Comparison of ENCODE assay signal across 29 cellular contexts in the genomic region with DNA sequence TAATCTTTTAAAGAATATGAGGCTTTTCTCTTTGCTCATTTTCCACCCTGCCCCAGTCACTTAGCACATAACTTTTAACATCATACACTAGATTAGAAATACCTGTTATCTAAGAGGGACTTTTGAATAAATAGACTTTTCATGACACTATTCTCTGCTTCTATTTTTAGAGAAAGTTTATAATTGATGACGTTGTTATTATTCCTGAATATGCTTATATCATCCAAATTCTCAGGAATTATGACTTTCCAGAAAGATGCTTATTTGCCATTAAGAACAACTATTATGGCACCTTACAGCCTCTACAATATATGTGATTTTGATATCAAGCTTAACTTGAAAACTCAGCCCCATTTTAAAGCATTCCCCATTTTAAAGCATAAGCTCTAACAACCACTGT. TPM values are rescaled to one million over a fixed set of nuclear protein-coding genes. Genes with fewer than 3 reads are reported as not detected.
"Had no signal": no experiment of that assay in that cellular context is flagged by ENCODE, and none has a peak within 500 bp of the region (broad histone marks: within the 10 kb centered on the region; RNA-seq: fewer than 3 reads in every experiment).

No MANE protein-coding gene starts in this region.

- H3K4me1 Mint-ChIP-seq: immature natural killer cell; naive B cell; natural killer cell; stimulated activated naive B cell treated with anti-CD40 and anti-IgM and Interleukin-4, amounts not matched to agents 10 μg/mL and 1 μg/mL and 100 μg/mL, for 72 hours had no signal

- H3K27me3 Mint-ChIP-seq: stimulated activated naive B cell treated with anti-CD40 and anti-IgM and Interleukin-4, amounts not matched to agents 10 μg/mL and 1 μg/mL and 100 μg/mL, for 72 hours had no signal

- FAIRE-seq: islet of Langerhans, kidney had no signal

- DNase-seq: immature natural killer cell; kidney; left ventricle myocardium inferior; mesendoderm; naive B cell; natural killer cell; ovary; stimulated activated CD4-positive, alpha-beta T cell treated with anti-CD3 and anti-CD28 coated beads, Interleukin-12 subunit alpha, Interleukin-12 subunit beta, amount 100 ng/mL, for 4 hours; stimulated activated CD4-positive, alpha-beta T cell treated with anti-CD3 and anti-CD28 coated beads, Interleukin-15, amount 100 ng/mL, for 24 hours; stimulated activated CD4-positive, alpha-beta T cell treated with anti-CD3 and anti-CD28 coated beads, Interleukin-2, amount 100 ng/mL, for 24 hours; stimulated activated CD4-positive, alpha-beta T cell treated with anti-CD3 and anti-CD28 coated beads, Interleukin-4, amount 100 ng/mL, for 1 hour; stimulated activated naive B cell treated with anti-CD40 and anti-IgM and Interleukin-4, amounts not matched to agents 10 μg/mL and 1 μg/mL and 100 μg/mL, for 72 hours; stimulated activated naive CD8-positive, alpha-beta T cell treated with anti-CD3 and anti-CD28 coated beads, Interleukin-15, Interleukin-2, amounts not matched to agents 100 U/mL and 50 U/mL, for 24 hours; stomach; uterus had no signal

- ATAC-seq: natural killer cell; sciatic nerve; stimulated activated naive B cell treated with anti-CD40 and anti-IgM and Interleukin-4, amounts not matched to agents 10 μg/mL and 1 μg/mL and 100 μg/mL, for 72 hours; stimulated activated naive CD8-positive, alpha-beta T cell treated with anti-CD3 and anti-CD28 coated beads, Interleukin-15, Interleukin-2, amounts not matched to agents 100 U/mL and 50 U/mL, for 24 hours had no signal

- H3K27ac ChIP-seq: left ventricle myocardium inferior, ovary, right atrium auricular region, skin epidermis, stomach, suprapubic skin, tibial nerve, uterus had no signal

- H3K9me3 ChIP-seq: left ventricle myocardium inferior, ovary, right atrium auricular region, stomach, suprapubic skin, tibial nerve, uterus had no signal

- H3K4me3 Mint-ChIP-seq: immature natural killer cell; mesothelial cell of epicardium; naive B cell; natural killer cell; stimulated activated naive B cell treated with anti-CD40 and anti-IgM and Interleukin-4, amounts not matched to agents 10 μg/mL and 1 μg/mL and 100 μg/mL, for 72 hours; type B pancreatic cell had no signal

- H3K27ac Mint-ChIP-seq: immature natural killer cell; mesothelial cell of epicardium; naive B cell; natural killer cell; progenitor cell of endocrine pancreas; stimulated activated naive B cell treated with anti-CD40 and anti-IgM and Interleukin-4, amounts not matched to agents 10 μg/mL and 1 μg/mL and 100 μg/mL, for 72 hours; type B pancreatic cell had no signal

- H3K9me3 Mint-ChIP-seq: immature natural killer cell; mesothelial cell of epicardium; naive B cell; natural killer cell; stimulated activated naive B cell treated with anti-CD40 and anti-IgM and Interleukin-4, amounts not matched to agents 10 μg/mL and 1 μg/mL and 100 μg/mL, for 72 hours; type B pancreatic cell had no signal

- H3K36me3 Mint-ChIP-seq: immature natural killer cell; mesothelial cell of epicardium; naive B cell; natural killer cell; stimulated activated naive B cell treated with anti-CD40 and anti-IgM and Interleukin-4, amounts not matched to agents 10 μg/mL and 1 μg/mL and 100 μg/mL, for 72 hours; type B pancreatic cell had no signal

- H3K4me3 ChIP-seq: left ventricle myocardium inferior, lung, ovary, right atrium auricular region, skin epidermis, stomach, suprapubic skin, tibial nerve, uterus had no signal

- H3K27me3 ChIP-seq: right atrium auricular region had no signal

- H3K4me1 ChIP-seq: left ventricle myocardium inferior, right atrium auricular region, stomach, suprapubic skin, tibial nerve, uterus had no signal

RNA-seq across cellular contexts. Expression of a gene that starts 11.4 kb away (rescaled TPM):
- total RNA-seq: kidney, mononuclear cell, natural killer cell, omental fat pad, pulmonary artery endothelial cell, renal cortical epithelial cell, sciatic nerve, tibial nerve had no signal
- polyA plus RNA-seq: immature natural killer cell, lung had no signal
